Comparison of ENCODE assay signal across 22 cellular contexts in genomic region chr15:101280007-101280406, GRCh38.
"Had no signal": no experiment of that assay in that cellular context is flagged by ENCODE, and none has a peak within 500 bp of the region (broad histone marks: within the 10 kb centered on the region; RNA-seq: fewer than 3 reads in every experiment).

No MANE protein-coding gene starts in this region.

- FAIRE-seq: astrocyte, colon had no signal

- H3K27ac ChIP-seq: esophagus squamous epithelium, gastrocnemius medialis, neutrophil, parathyroid adenoma, upper lobe of left lung had no signal

- H3K79me2 ChIP-seq: parathyroid adenoma had no signal

- H3K9me3 ChIP-seq: esophagus squamous epithelium, gastrocnemius medialis, neutrophil, testis, upper lobe of left lung had no signal

- H3K4me3 ChIP-seq: dorsolateral prefrontal cortex, esophagus squamous epithelium, gastrocnemius medialis, testis, upper lobe of left lung had no signal

- DNase-seq: activated CD4-positive, alpha-beta T cell treated with anti-CD3 and anti-CD28 coated beads for 1 hour; activated CD4-positive, alpha-beta T cell treated with anti-CD3 and anti-CD28 coated beads, Interleukin-2, amount 50 U/mL, for 1 hour; activated CD8-positive, alpha-beta T cell treated with anti-CD3 and anti-CD28 coated beads, Interleukin-2, amount 10 ng/mL, durations not matched to agents 7 days and 5 days; activated T-cell treated with anti-CD3 and anti-CD28 coated beads, Interleukin-2, amount 50 U/mL, for 24 hours; central memory CD4-positive, alpha-beta T cell; dorsolateral prefrontal cortex; esophagus squamous epithelium; gastrocnemius medialis; hypothalamus; mesenchymal stem cell; natural killer cell; right cardiac atrium; stimulated activated CD4-positive, alpha-beta T cell treated with anti-CD3 and anti-CD28 coated beads, Interleukin-1b, Interleukin-23, amount 100 ng/mL, for 48 hours; T-helper 9 cell; testis; upper lobe of left lung had no signal

- H2AFZ ChIP-seq: parathyroid adenoma had no signal

- H3K4me1 ChIP-seq: parathyroid adenoma had no signal

- H3K4me3 Mint-ChIP-seq: activated CD8-positive, alpha-beta T cell treated with anti-CD3 and anti-CD28 coated beads, Interleukin-2, amount 10 ng/mL, durations not matched to agents 7 days and 5 days; activated T-cell treated with anti-CD3 and anti-CD28 coated beads, Interleukin-2, amount 50 U/mL, for 24 hours; activated T-helper 17 cell treated with anti-CD3 and anti-CD28 coated beads, Interleukin-2, amount 50 U/mL, for 72 hours had no signal

- H3K27me3 ChIP-seq: dorsolateral prefrontal cortex, esophagus squamous epithelium, gastrocnemius medialis, neutrophil, testis, upper lobe of left lung had no signal

- H3K27ac Mint-ChIP-seq: activated CD8-positive, alpha-beta T cell treated with anti-CD3 and anti-CD28 coated beads, Interleukin-2, amount 10 ng/mL, durations not matched to agents 7 days and 5 days; activated T-cell treated with anti-CD3 and anti-CD28 coated beads, Interleukin-2, amount 50 U/mL, for 24 hours; activated T-helper 17 cell treated with anti-CD3 and anti-CD28 coated beads, Interleukin-2, amount 50 U/mL, for 72 hours had no signal

- ATAC-seq: activated CD8-positive, alpha-beta T cell treated with anti-CD3 and anti-CD28 coated beads, Interleukin-2, amount 10 ng/mL, durations not matched to agents 7 days and 5 days; activated naive CD4-positive, alpha-beta T cell treated with anti-CD3 and anti-CD28 coated beads, Interleukin-2, amount 50 U/mL, for 72 hours; activated T-helper 17 cell treated with anti-CD3 and anti-CD28 coated beads, Interleukin-2, amount 50 U/mL, for 72 hours; gastrocnemius medialis; natural killer cell; right cardiac atrium had no signal

- H3K9ac ChIP-seq: parathyroid adenoma had no signal

- H3K9me3 Mint-ChIP-seq: activated naive CD4-positive, alpha-beta T cell treated with anti-CD3 and anti-CD28 coated beads, Interleukin-2, amount 50 U/mL, for 72 hours; activated T-cell treated with anti-CD3 and anti-CD28 coated beads, Interleukin-2, amount 50 U/mL, for 24 hours; activated T-helper 17 cell treated with anti-CD3 and anti-CD28 coated beads, Interleukin-2, amount 50 U/mL, for 72 hours; natural killer cell had no signal

- H3K27me3 Mint-ChIP-seq: activated T-cell treated with anti-CD3 and anti-CD28 coated beads, Interleukin-2, amount 50 U/mL, for 24 hours; activated T-helper 17 cell treated with anti-CD3 and anti-CD28 coated beads, Interleukin-2, amount 50 U/mL, for 72 hours had no signal
